ENCODE assay signal across 12 cellular contexts in genomic region chr5:160479926-160480325, GRCh38. TPM values are rescaled to one million over a fixed set of nuclear protein-coding genes. Genes with fewer than 3 reads are reported as not detected.
DNase-seq lines count a peak whose midpoint lies in the region; TF ChIP-seq lines count a peak whose summit lies in the region.
"Had no signal": no experiment of that assay in that cellular context is flagged by ENCODE, and none has a peak within 500 bp of the region (broad histone marks: within the 10 kb centered on the region; RNA-seq: fewer than 3 reads in every experiment).

No MANE protein-coding gene starts in this region.

- peaks cover 81% of the 10 kb centered on the region for H3K4me1 Mint-ChIP-seq in activated CD4-positive, alpha-beta memory T cell treated with anti-CD3 and anti-CD28 coated beads, Interleukin-2, amount 10 ng/mL, durations not matched to agents 7 days and 5 days
- peaks cover 6% of the 10 kb centered on the region for H3K4me1 Mint-ChIP-seq in CD14-positive monocyte

- H3K9me3 ChIP-seq in AG04450 (ENCODE audit: control insufficient read depth, insufficient read depth, low read length): no peaks in the 10 kb centered on the region
- H3K9me3 ChIP-seq: ascending aorta, heart left ventricle had no signal

- CTCF ChIA-PET in AG04450 (lab: Charles Lee): interaction anchor here (1.8 kb wide), 1 partner anchor 42 kb away, joined by 11 read pairs; no protein-coding TSS in a partner anchor
- CTCF ChIA-PET in activated CD4-positive, alpha-beta memory T cell treated with anti-CD3 and anti-CD28 coated beads, Interleukin-2, amount 10 ng/mL, durations not matched to agents 7 days and 5 days (lab: Charles Lee): interaction anchor here (1.6 kb wide), 1 partner anchor 40 kb away, joined by 4 read pairs; no protein-coding TSS in a partner anchor

- H3K27me3 ChIP-seq in AG04450 (ENCODE audit: control insufficient read depth, insufficient read depth, low read length): no peaks in the 10 kb centered on the region
- H3K27me3 ChIP-seq: ascending aorta, heart left ventricle had no signal

- intact Hi-C loops in CD14-positive monocyte (cut with micrococcal nuclease): no loop called here

- POLR2A ChIA-PET in AG04450 (lab: Yijun Ruan, JAX): interaction anchor here (0.6 to 1.0 kb wide), 2 partner anchors 20 to 506 kb away, joined by 3 read pairs; no protein-coding TSS in a partner anchor
- POLR2A ChIA-PET in activated CD4-positive, alpha-beta memory T cell treated with anti-CD3 and anti-CD28 coated beads, Interleukin-2, amount 10 ng/mL, durations not matched to agents 7 days and 5 days (lab: Charles Lee): interaction anchor here (1.4 to 10.7 kb wide), 2 partner anchors 11 to 41 kb away, joined by 3 to 135 read pairs; no protein-coding TSS in a partner anchor

- TF ChIP-seq CTCF in AG04450 (IDR thresholded peaks at IDR 0.05; ENCODE audit: low read depth, low read length) (no peak), CD14-positive monocyte (IDR thresholded peaks at IDR 0.05) (no peak)

- no peak overlapping the region for H3K4me3 Mint-ChIP-seq in activated CD4-positive, alpha-beta memory T cell treated with anti-CD3 and anti-CD28 coated beads, Interleukin-2, amount 10 ng/mL, durations not matched to agents 7 days and 5 days
- H3K4me3 Mint-ChIP-seq in CD14-positive monocyte: no peak overlapping the region

- H3K27ac ChIP-seq in AG04450 (ENCODE audit: low read depth, low read length): no peak overlapping the region
- H3K27ac ChIP-seq: ascending aorta, heart left ventricle had no signal

- no peaks in the 10 kb centered on the region for H3K27me3 Mint-ChIP-seq in activated CD4-positive, alpha-beta memory T cell treated with anti-CD3 and anti-CD28 coated beads, Interleukin-2, amount 10 ng/mL, durations not matched to agents 7 days and 5 days
- H3K27me3 Mint-ChIP-seq in CD14-positive monocyte (ENCODE audit: low read depth in 3 of 3): peaks cover 0 to 1% (median 0%) of the 10 kb centered on the region in 3 donors

- H3K36me3 Mint-ChIP-seq in activated CD4-positive, alpha-beta memory T cell treated with anti-CD3 and anti-CD28 coated beads, Interleukin-2, amount 10 ng/mL, durations not matched to agents 7 days and 5 days (ENCODE audit: low read depth): peaks cover 76% of the 10 kb centered on the region
- no peaks in the 10 kb centered on the region for H3K36me3 Mint-ChIP-seq in CD14-positive monocyte

- no peaks in the 10 kb centered on the region for H3K9me3 Mint-ChIP-seq in activated CD4-positive, alpha-beta memory T cell treated with anti-CD3 and anti-CD28 coated beads, Interleukin-2, amount 10 ng/mL, durations not matched to agents 7 days and 5 days
- no peaks in the 10 kb centered on the region for H3K9me3 Mint-ChIP-seq in CD14-positive monocyte

- DNase-seq in AG04450 (ENCODE audit: low read depth, low spot score) (peak; percentile 45), EL (peak; percentile 86), fibroblast of peridontal ligament (ENCODE audit: extremely low read depth) (peak; percentile 91), CD14-positive monocyte (ENCODE audit: low spot score) (no peak), globus pallidus (ENCODE audit: low spot score) (no peak), NCI-H82 treated with DMSO at 0.1 percent for 48 hours (lab: John Stamatoyannopoulos, UW; ENCODE audit: unreplicated experiment) (no peak), medulla oblongata (ENCODE audit: extremely low spot score) (no peak)
- DNase-seq in activated CD4-positive, alpha-beta memory T cell treated with anti-CD3 and anti-CD28 coated beads, Interleukin-2, amount 10 ng/mL, durations not matched to agents 7 days and 5 days: no peak
- DNase-seq: heart left ventricle; NCI-H510A; stimulated activated CD4-positive, alpha-beta T cell treated with anti-CD3 and anti-CD28 coated beads, Interleukin-4, amount 100 ng/mL, for 24 hours had no signal

- H3K27ac Mint-ChIP-seq in activated CD4-positive, alpha-beta memory T cell treated with anti-CD3 and anti-CD28 coated beads, Interleukin-2, amount 10 ng/mL, durations not matched to agents 7 days and 5 days: peak overlapping the region; percentile 74
- H3K27ac Mint-ChIP-seq in CD14-positive monocyte: peak overlapping the region in 1 of 7 donors; percentile 43

- no peak overlapping the region for H3K4me3 ChIP-seq in AG04450 (ENCODE audit: low read depth, low read length)
- H3K4me3 ChIP-seq: ascending aorta, heart left ventricle had no signal

RNA-seq across cellular contexts. Expression of gene PTTG1, which starts 58.3 kb away (rescaled TPM):
- polyA plus RNA-seq in AG04450 (2011; rRNA removed): 45.5 and 67.4 TPM in 2 replicates
- 24.3 and 29.1 TPM in 2 replicates for polyA minus RNA-seq in AG04450 (2011; rRNA and poly(A)+ RNA removed)
- 100 to 1,000 TPM; 223 to 226 TPM for total RNA-seq in activated CD4-positive, alpha-beta memory T cell treated with anti-CD3 and anti-CD28 coated beads, Interleukin-2, amount 10 ng/mL, durations not matched to agents 7 days and 5 days
- 1 to 10 TPM; 2.5 to 3.3 TPM for polyA plus RNA-seq in CD14-positive monocyte

Comparison
In these comparisons a context has a peak if more than half of its experiments do, and no peak if none do; other contexts are left out.
1. DNase-seq: peak in AG04450 (single experiment), EL (single experiment) and fibroblast of peridontal ligament (single experiment); none in activated CD4-positive, alpha-beta memory T cell treated with anti-CD3 and anti-CD28 coated beads, Interleukin-2, amount 10 ng/mL, durations not matched to agents 7 days and 5 days (single experiment), CD14-positive monocyte (single experiment), globus pallidus (single experiment), NCI-H82 treated with DMSO at 0.1 percent for 48 hours (single experiment) and medulla oblongata (single experiment).
2. RNA of gene PTTG1, which starts 58.3 kb away (polyA plus RNA-seq): 45.5 to 67.4 TPM in AG04450; 2.5 to 3.3 TPM in CD14-positive monocyte; every median in the first group is over 10 times any median in the second.